ENCODE assay signal across 8 cellular contexts in the genomic region with DNA sequence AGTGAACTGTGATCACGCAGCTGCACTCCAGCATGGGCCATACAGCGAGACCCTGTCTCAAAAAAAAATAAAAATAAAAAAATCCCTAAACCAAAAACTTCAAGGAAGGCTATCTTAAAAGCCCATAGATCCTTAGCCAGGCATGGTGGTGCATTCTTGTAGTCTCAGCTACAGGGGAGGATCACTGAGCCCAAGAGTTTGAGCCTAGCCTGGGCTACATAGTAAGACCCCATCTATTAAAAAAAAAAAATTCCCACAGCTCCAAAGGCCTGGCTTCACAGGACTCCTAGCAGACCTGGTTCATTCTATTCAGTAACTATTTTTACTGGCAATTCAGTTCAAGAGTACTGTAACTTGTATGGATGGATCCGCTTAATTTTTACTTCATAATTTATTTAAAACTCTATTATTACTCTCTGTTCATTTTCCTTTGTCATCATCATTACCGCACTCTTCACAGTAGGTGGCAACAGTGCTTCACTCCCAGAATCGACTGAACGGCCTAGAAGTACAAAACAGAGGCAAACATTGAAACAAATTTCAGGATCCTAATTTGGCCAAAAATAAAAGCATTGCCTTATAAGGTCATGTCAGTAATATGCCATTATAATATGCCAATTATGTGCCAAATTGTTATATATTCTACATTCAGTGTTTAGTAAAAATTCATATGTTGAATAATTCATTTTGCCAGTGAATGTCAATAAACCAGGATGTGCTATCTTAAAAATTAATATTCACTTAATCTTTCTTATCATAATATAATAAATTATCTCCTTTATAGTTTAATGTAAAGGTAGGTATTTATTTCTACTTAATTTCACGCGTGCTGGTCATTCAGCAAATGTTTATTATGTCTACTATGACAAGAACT. TPM values are rescaled to one million over a fixed set of nuclear protein-coding genes. Genes with fewer than 3 reads are reported as not detected.
DNase-seq lines count a peak whose midpoint lies in the region; ATAC-seq and TF ChIP-seq lines count a peak whose summit lies in the region.

No MANE protein-coding gene starts in this region.

- no peaks in the 10 kb centered on the region for H3K4me1 ChIP-seq in esophagus squamous epithelium

- no peak for TF ChIP-seq EP300 in neural cell (conservative IDR thresholded peaks at IDR 0.05; ENCODE audit: poor library complexity, severe bottlenecking)

- no peak overlapping the region for H3K4me2 ChIP-seq in neural cell (ENCODE audit: low read length)

- H3K4me3 ChIP-seq in esophagus squamous epithelium (no peak overlapping the region), neural cell (ENCODE audit: low read length) (no peak overlapping the region)

- intact Hi-C loops in esophagus squamous epithelium (cut with DNase I): loop anchor here (5.0 to 10.0 kb wide), 2 partner anchors 145 to 447 kb away; partner anchors contain the start of gene FMNL2

- H3K36me3 ChIP-seq in esophagus squamous epithelium (no peaks in the 10 kb centered on the region), neural cell (ENCODE audit: insufficient read depth, low read length) (no peaks in the 10 kb centered on the region)

- ATAC-seq in GM21367 (IDR thresholded peaks at IDR 0.05; ENCODE audit: unreplicated experiment) (peak; percentile 80), HG03571 (IDR thresholded peaks at IDR 0.05; ENCODE audit: unreplicated experiment) (no peak)

- TF ChIP-seq CTCF in esophagus squamous epithelium (IDR thresholded peaks at IDR 0.05): peak; percentile 47 to 84 (median 70)
- TF ChIP-seq CTCF in neural cell (IDR thresholded peaks at IDR 0.05; ENCODE audit: poor library complexity, severe bottlenecking): peak; percentile 85

- no peak overlapping the region for H2AFZ ChIP-seq in neural cell (ENCODE audit: low read depth, low read length)

- H3K27ac ChIP-seq in esophagus squamous epithelium (no peak overlapping the region), neural cell (ENCODE audit: low read length) (no peak overlapping the region)

- H3K9ac ChIP-seq in neural cell (ENCODE audit: low read length): no peak overlapping the region

- no peaks in the 10 kb centered on the region for H4K20me1 ChIP-seq in neural cell (ENCODE audit: insufficient read depth)

- no peaks in the 10 kb centered on the region for H3K79me2 ChIP-seq in neural cell (replicated peaks; ENCODE audit: insufficient read depth, low read length)

- H3K27me3 ChIP-seq in esophagus squamous epithelium (peaks cover 0 to 19% (median 0%) of the 10 kb centered on the region in 4 donors), neural cell (ENCODE audit: insufficient read depth, low read depth, low read length) (no peaks in the 10 kb centered on the region)

- TF ChIP-seq RAD21 in neural cell (conservative IDR thresholded peaks at IDR 0.05): peak; percentile 87

- H3K9me3 ChIP-seq in esophagus squamous epithelium: no peaks in the 10 kb centered on the region
- no peaks in the 10 kb centered on the region for H3K9me3 ChIP-seq in neural cell (ENCODE audit: low read length)

- DNase-seq in EH (ENCODE audit: low read depth): peak; percentile 78
- peak; percentile 74 for DNase-seq in LHCN-M2 (ENCODE audit: low read depth)
- DNase-seq in SK-N-DZ (ENCODE audit: low spot score): peak; percentile 59
- DNase-seq in esophagus squamous epithelium (lab: John Stamatoyannopoulos, UW): no peak
- DNase-seq in T-helper 9 cell: no peak

- TF ChIP-seq POLR2A in esophagus squamous epithelium (IDR thresholded peaks at IDR 0.05): no peak

- H3K9me2 ChIP-seq in neural cell (ENCODE audit: insufficient read depth, low read length): no peaks in the 10 kb centered on the region

- WGBS in esophagus squamous epithelium, 2 donors: 38 to 46% methylated on average over 8 of the region's 8 CpGs

- no peaks in the 10 kb centered on the region for H3F3A ChIP-seq in neural cell (ENCODE audit: insufficient read depth, low read length, poor library complexity, severe bottlenecking)

TF ChIP-seq in neural cell, 6 proteins besides CTCF, POLR2A, EP300 and RAD21:
- TF ChIP-seq, protein P1, sequence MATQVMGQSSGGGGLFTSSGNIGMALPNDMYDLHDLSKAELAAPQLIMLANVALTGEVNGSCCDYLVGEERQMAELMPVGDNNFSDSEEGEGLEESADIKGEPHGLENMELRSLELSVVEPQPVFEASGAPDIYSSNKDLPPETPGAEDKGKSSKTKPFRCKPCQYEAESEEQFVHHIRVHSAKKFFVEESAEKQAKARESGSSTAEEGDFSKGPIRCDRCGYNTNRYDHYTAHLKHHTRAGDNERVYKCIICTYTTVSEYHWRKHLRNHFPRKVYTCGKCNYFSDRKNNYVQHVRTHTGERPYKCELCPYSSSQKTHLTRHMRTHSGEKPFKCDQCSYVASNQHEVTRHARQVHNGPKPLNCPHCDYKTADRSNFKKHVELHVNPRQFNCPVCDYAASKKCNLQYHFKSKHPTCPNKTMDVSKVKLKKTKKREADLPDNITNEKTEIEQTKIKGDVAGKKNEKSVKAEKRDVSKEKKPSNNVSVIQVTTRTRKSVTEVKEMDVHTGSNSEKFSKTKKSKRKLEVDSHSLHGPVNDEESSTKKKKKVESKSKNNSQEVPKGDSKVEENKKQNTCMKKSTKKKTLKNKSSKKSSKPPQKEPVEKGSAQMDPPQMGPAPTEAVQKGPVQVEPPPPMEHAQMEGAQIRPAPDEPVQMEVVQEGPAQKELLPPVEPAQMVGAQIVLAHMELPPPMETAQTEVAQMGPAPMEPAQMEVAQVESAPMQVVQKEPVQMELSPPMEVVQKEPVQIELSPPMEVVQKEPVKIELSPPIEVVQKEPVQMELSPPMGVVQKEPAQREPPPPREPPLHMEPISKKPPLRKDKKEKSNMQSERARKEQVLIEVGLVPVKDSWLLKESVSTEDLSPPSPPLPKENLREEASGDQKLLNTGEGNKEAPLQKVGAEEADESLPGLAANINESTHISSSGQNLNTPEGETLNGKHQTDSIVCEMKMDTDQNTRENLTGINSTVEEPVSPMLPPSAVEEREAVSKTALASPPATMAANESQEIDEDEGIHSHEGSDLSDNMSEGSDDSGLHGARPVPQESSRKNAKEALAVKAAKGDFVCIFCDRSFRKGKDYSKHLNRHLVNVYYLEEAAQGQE (IDR thresholded peaks at IDR 0.05; ENCODE audit: borderline replicate concordance): no peak
- TF ChIP-seq SMC3 (conservative IDR thresholded peaks at IDR 0.05; ENCODE audit: poor library complexity): peak; percentile 89
- no peak for TF ChIP-seq TAF1 (IDR thresholded peaks at IDR 0.05; ENCODE audit: low read depth)

RNA-seq across cellular contexts. Expression of gene STAM2, which starts 14.3 kb away (rescaled TPM):
- total RNA-seq in LHCN-M2 (2014; rRNA removed): 32.9 and 38.7 TPM in 2 replicates
- polyA plus RNA-seq in LHCN-M2 (2012): 11.9 TPM
- 8.2 and 18.5 TPM in 2 replicates for polyA plus RNA-seq in SK-N-DZ (2014; cell fraction: cytosol; rRNA removed)
- polyA plus RNA-seq in SK-N-DZ (2014; cell fraction: nucleus; rRNA removed): 21.9 and 23.3 TPM in 2 replicates
- total RNA-seq in esophagus squamous epithelium: 10 to 100 TPM; 18.8 to 37.0 (median 33.9) TPM
- polyA plus RNA-seq in neural cell: 42.5 and 47.5 TPM in 2 replicates
- polyA minus RNA-seq in neural cell: 85.9 and 98.3 TPM in 2 replicates

Comparison
In these comparisons a context has a peak if more than half of its experiments do, and no peak if none do; other contexts are left out.
1. DNase-seq: peak in EH (single experiment), LHCN-M2 (single experiment) and SK-N-DZ (single experiment); none in esophagus squamous epithelium (single experiment) and T-helper 9 cell (single experiment).